7 cellular contexts compared by ENCODE assay signal in the genomic region with DNA sequence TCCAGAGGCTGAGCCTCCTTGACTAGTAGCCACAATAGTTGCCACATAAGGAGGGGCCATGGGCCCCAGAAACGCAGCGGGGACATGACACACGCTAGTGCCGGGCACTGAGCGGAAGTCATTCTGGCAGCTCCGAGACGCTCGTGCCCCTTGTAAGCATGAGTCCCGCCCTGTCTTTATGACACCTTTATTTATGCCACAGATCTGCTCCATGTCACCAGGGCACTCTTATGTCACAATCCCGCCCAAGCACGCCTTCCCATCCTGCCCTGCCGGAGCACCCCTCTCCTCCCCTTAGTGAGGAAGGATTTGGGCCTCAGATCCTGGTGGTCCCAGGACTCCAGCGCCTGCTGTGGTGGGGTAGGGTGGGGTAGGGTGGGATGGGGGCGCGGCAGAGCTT. TPM values are rescaled to one million over a fixed set of nuclear protein-coding genes. Genes with fewer than 3 reads are reported as not detected.
DNase-seq lines count a peak whose midpoint lies in the region; ATAC-seq, FAIRE-seq and TF ChIP-seq lines count a peak whose summit lies in the region.
"Not testable (repeated sequence)": the region's sequence is repeated elsewhere in the genome, so short reads cannot be mapped to it uniquely, and the experiment has no call there.

No MANE protein-coding gene starts in this region.

- POLR2A ChIA-PET in H1 (lab: Charles Lee; ENCODE audit: partially characterized antibody) = not testable (repeated sequence)

- H3K27me3 ChIP-seq in RWPE2 (ENCODE audit: insufficient read depth, poor library complexity, severe bottlenecking); H1 (replicated peaks in 1 of 4; ENCODE audit: control insufficient read depth in 3 of 4, extremely low read depth in 1 of 4, insufficient read depth in 3 of 4, low read length in 3 of 4); mesendoderm (ENCODE audit: insufficient read depth, low read length, poor library complexity); pancreas: not testable (repeated sequence)

- not testable (repeated sequence) for H3K4me3 ChIP-seq in RWPE2 (ENCODE audit: severe bottlenecking); H1 (ENCODE audit: extremely low read depth in 1 of 4, insufficient read depth in 2 of 4, low read depth in 3 of 4, low read length in 4 of 4); mesendoderm (ENCODE audit: low read length); pancreas

- not testable (repeated sequence) for H3K27ac ChIP-seq in RWPE2 (ENCODE audit: poor library complexity, severe bottlenecking); H1 (ENCODE audit: low read depth, low read length); mesendoderm (ENCODE audit: low read depth, low read length); pancreas

- not testable (repeated sequence) for TF ChIP-seq POLR2A in H1 (IDR thresholded peaks at IDR 0.05; ENCODE audit: control extremely low read depth in 1 of 2, low read depth in 2 of 2, low read length in 2 of 2)

- not testable (repeated sequence) for H3K23me2 ChIP-seq in H1 (ENCODE audit: low read depth, low read length)

- FAIRE-seq in H1 (lab: Jason Lieb, UNC); pancreas (lab: Jason Lieb, UNC): not testable (repeated sequence)

- TF ChIP-seq CTCF in RWPE2 (IDR thresholded peaks at IDR 0.05; ENCODE audit: poor library complexity, severe bottlenecking); H1 (IDR thresholded peaks at IDR 0.05; ENCODE audit: control extremely low read depth in 1 of 3, insufficient read depth in 1 of 3, low read depth in 1 of 3, low read length in 3 of 3); pancreas (IDR thresholded peaks at IDR 0.05): not testable (repeated sequence)

- not testable (repeated sequence) for TF ChIP-seq RAD21 in H1 (IDR thresholded peaks at IDR 0.05 in 1 of 2, conservative IDR thresholded peaks at IDR 0.05 in 1 of 2; ENCODE audit: low read depth in 2 of 2, low read length in 2 of 2)

- not testable (repeated sequence) for H3K18ac ChIP-seq in H1 (ENCODE audit: extremely low read depth, low read length); mesendoderm (ENCODE audit: low read length)

- H3K4me2 ChIP-seq in H1 (ENCODE audit: insufficient read depth in 1 of 2, low read depth in 2 of 2, low read length in 2 of 2); mesendoderm (ENCODE audit: low read length): not testable (repeated sequence)

- not testable (repeated sequence) for H4K91ac ChIP-seq in H1 (replicated peaks; ENCODE audit: insufficient read length, low read length)

- not testable (repeated sequence) for H3K9ac ChIP-seq in H1 (replicated peaks in 1 of 4; ENCODE audit: extremely low read depth in 1 of 4, low read depth in 3 of 4, low read length in 3 of 4); mesendoderm (ENCODE audit: low read length)

- H2AFZ ChIP-seq in H1 (ENCODE audit: low read length) = not testable (repeated sequence)

- DNase-seq in Ammon's horn (ENCODE audit: low spot score) (peak; percentile 1), H4 (ENCODE audit: low spot score) (peak; percentile 3), RWPE2 (ENCODE audit: low spot score) (peak; percentile 63), H1 (ENCODE audit: low read depth in 1 of 2, low spot score in 2 of 2) (peak in 1 of 2 experiments; percentile 56), iPS-NIHi7 (ENCODE audit: extremely low spot score) (peak; percentile 5), mesendoderm (peak; percentile 3), pancreas (peak in 5 of 6 donors; percentile 15 to 73 (median 42))

- not testable (repeated sequence) for H3K4ac ChIP-seq in H1 (replicated peaks; ENCODE audit: insufficient read length, low read depth, low read length); mesendoderm (ENCODE audit: low read depth, low read length)

- H3K23ac ChIP-seq in H1 (ENCODE audit: insufficient read length); mesendoderm (ENCODE audit: low read length): not testable (repeated sequence)

- H2BK12ac ChIP-seq in H1 (ENCODE audit: low read depth, low read length) = not testable (repeated sequence)

- not testable (repeated sequence) for H3K79me1 ChIP-seq in H1 (ENCODE audit: low read depth, low read length); mesendoderm (ENCODE audit: low read length)

- intact Hi-C loops in pancreas (cut with DNase I) = not testable (repeated sequence)

- 93% methylated on average over 15 of the region's 15 CpGs; no CpG with 5 or more reads in 1 of the 2 experiments for WGBS in H1 (ENCODE audit: extremely low coverage in 1 of 2, insufficient coverage in 1 of 2, insufficient read length in 1 of 2, insufficient replicate concordance in 2 of 2, low coverage in 1 of 2, low lambda C conversion rate in 2 of 2, missing lambda C conversion rate in 1 of 2), 2 experiments
- WGBS in mesendoderm (ENCODE audit: extremely low coverage, insufficient coverage, low lambda C conversion rate) = no CpG with 5 or more reads among the region's 15 CpGs
- 92% methylated on average over 13 to 15 of the region's 15 CpGs for WGBS in pancreas, 2 donors

- not testable (repeated sequence) for H4K8ac ChIP-seq in H1 (ENCODE audit: extremely low read depth, insufficient read depth, low read length); mesendoderm (ENCODE audit: low read depth, low read length)

- not testable (repeated sequence) for H4K5ac ChIP-seq in H1 (ENCODE audit: insufficient read length, low read depth, low read length); mesendoderm (ENCODE audit: low read length)

- not testable (repeated sequence) for H2BK120ac ChIP-seq in H1 (replicated peaks; ENCODE audit: low read depth, low read length); mesendoderm (ENCODE audit: low read depth, low read length)

- H2AK5ac ChIP-seq in H1 (ENCODE audit: low read depth, low read length); mesendoderm (ENCODE audit: low read length): not testable (repeated sequence)

- peak overlapping the region; percentile 27; the same call in 1 of the 2 replicates for H2BK5ac ChIP-seq in H1 (ENCODE audit: low read depth, low read length)
- H2BK5ac ChIP-seq in mesendoderm (ENCODE audit: low read length) = not testable (repeated sequence)

- H3K56ac ChIP-seq in H1 (replicated peaks; ENCODE audit: insufficient read length, low read depth, low read length); mesendoderm (ENCODE audit: low read length): not testable (repeated sequence)

- not testable (repeated sequence) for ATAC-seq in RWPE2 (ENCODE audit: low read depth); pancreas

- H3K4me1 ChIP-seq in RWPE2 (ENCODE audit: insufficient read depth, poor library complexity, severe bottlenecking); H1 (replicated peaks in 1 of 4; ENCODE audit: control insufficient read depth in 3 of 4, insufficient read depth in 4 of 4, low read length in 3 of 4); mesendoderm (ENCODE audit: control insufficient read depth, low read depth, low read length); pancreas: not testable (repeated sequence)

- H3K9me3 ChIP-seq in RWPE2 (ENCODE audit: severe bottlenecking); H1 (ENCODE audit: insufficient read depth in 2 of 2, low read depth in 1 of 2, low read length in 1 of 2); pancreas: not testable (repeated sequence)

- CTCF ChIA-PET in H1 (lab: Charles Lee; ENCODE audit: partially characterized antibody) = not testable (repeated sequence)

- H4K20me1 ChIP-seq in H1 (replicated peaks in 1 of 2; ENCODE audit: control insufficient read depth in 1 of 2, insufficient read depth in 2 of 2, low read length in 2 of 2) = not testable (repeated sequence)

- not testable (repeated sequence) for TF ChIP-seq EP300 in H1 (IDR thresholded peaks at IDR 0.05; ENCODE audit: borderline replicate concordance in 1 of 2, low read depth in 2 of 2, low read length in 2 of 2)

- H3K14ac ChIP-seq in H1 (ENCODE audit: insufficient read length) = not testable (repeated sequence)

- H3K36me3 ChIP-seq in RWPE2 (ENCODE audit: low read depth); H1 (ENCODE audit: control insufficient read depth in 2 of 4, insufficient read depth in 4 of 4, low read length in 3 of 4); mesendoderm (ENCODE audit: control insufficient read depth, insufficient read depth, low read length); pancreas: not testable (repeated sequence)

- not testable (repeated sequence) for H2BK15ac ChIP-seq in H1 (ENCODE audit: low read length); mesendoderm (replicated peaks; ENCODE audit: low read depth)

- not testable (repeated sequence) for H3K79me2 ChIP-seq in H1 (ENCODE audit: control insufficient read depth in 1 of 2, insufficient read depth in 2 of 2, low read length in 2 of 2); mesendoderm (ENCODE audit: control insufficient read depth, insufficient read depth, low read length)

- not testable (repeated sequence) for H2BK20ac ChIP-seq in H1 (ENCODE audit: low read length)

RNA-seq across cellular contexts. Expression of gene LRRC37A3, which starts 22.1 kb away (rescaled TPM):
- 5.9 and 11.4 TPM in 2 replicates for total RNA-seq in H4 (2014; rRNA removed; shearing (Covaris generic))
- 9.4 and 10.2 TPM in 2 replicates for total RNA-seq in H1 (2021; fragmentation: NEBNext Ultra II Directional; extraction: Animal tissue kit (Norgen Biotek cat#: 25700))
- 2.7 and 3.3 TPM in 2 replicates for polyA plus RNA-seq in H1 (2011; rRNA removed)
- polyA plus RNA-seq in H1 (2011; cell fraction: cytosol; rRNA removed) = 1.1 TPM
- 4.9 TPM for polyA plus RNA-seq in H1 (2011; cell fraction: nucleus; rRNA removed)
- 1.5 to 4.0 TPM (median 2.0 TPM) in 4 replicates for polyA plus RNA-seq in H1 (2012, experiment 1 of 2)
- polyA plus RNA-seq in H1 (2012, experiment 2 of 2) = not detected
- 1.8 TPM for polyA plus RNA-seq in H1 (2013, experiment 1 of 2)
- 0.90 TPM for polyA plus RNA-seq in H1 (2013, experiment 2 of 2)
- polyA minus RNA-seq in H1 (2011; rRNA and poly(A)+ RNA removed) = 6.2 and 9.5 TPM in 2 replicates
- 6.2 TPM for polyA minus RNA-seq in H1 (2011; cell fraction: cytosol; rRNA and poly(A)+ RNA removed)
- 22.2 TPM for polyA minus RNA-seq in H1 (2011; cell fraction: nucleus; rRNA and poly(A)+ RNA removed)
- 2.3 TPM for polyA plus RNA-seq in mesendoderm (2013, experiment 1 of 2)
- 2.5 TPM for polyA plus RNA-seq in mesendoderm (2013, experiment 2 of 2)
- total RNA-seq in pancreas = 10 to 100 TPM in 1 of 6 donors, 1 to 10 TPM in 5; 2.9 to 10.4 (median 6.3) TPM
- polyA plus RNA-seq in pancreas = 10 to 100 TPM in 1 of 2 donors, 1 to 10 TPM in 1; 6.8 to 12.1 TPM
